In genomic region chr11:13114566-13115465, GRCh38 we compare ENCODE assay signal across 8 cellular contexts.
DNase-seq lines count a peak whose midpoint lies in the region; ATAC-seq and TF ChIP-seq lines count a peak whose summit lies in the region.

No MANE protein-coding gene starts in this region.

- H3K27me3 ChIP-seq in NT2/D1 (ENCODE audit: insufficient read depth, insufficient read length) (no peaks in the 10 kb centered on the region), ascending aorta (no peaks in the 10 kb centered on the region), right atrium auricular region (no peaks in the 10 kb centered on the region)

- DNase-seq in DMS53 (lab: John Stamatoyannopoulos, UW) = peak; percentile 99
- DNase-seq in NT2/D1 (ENCODE audit: low read depth, low spot score) = peak; percentile 64
- DNase-seq in kidney tubule cell (ENCODE audit: low spot score) = peak; percentile 58
- DNase-seq in ascending aorta (ENCODE audit: low spot score in 2 of 2) = no peak
- DNase-seq in right atrium auricular region (ENCODE audit: low spot score) = no peak
- DNase-seq in stimulated activated naive CD4-positive, alpha-beta T cell (lab: John Stamatoyannopoulos, UW) = no peak

- ATAC-seq in HG03575 (IDR thresholded peaks at IDR 0.05; ENCODE audit: extremely low read depth, insufficient number of reproducible peaks, low FRiP score, unreplicated experiment) (peak; percentile 60), GM19397 (IDR thresholded peaks at IDR 0.05; ENCODE audit: unreplicated experiment) (no peak)

- H3K4me3 ChIP-seq in NT2/D1 (ENCODE audit: insufficient read length, low read depth) (no peak overlapping the region), ascending aorta (no peak overlapping the region), right atrium auricular region (no peak overlapping the region)

- H3K27ac ChIP-seq in ascending aorta (no peak overlapping the region), right atrium auricular region (no peak overlapping the region)

- no peaks in the 10 kb centered on the region for H3K36me3 ChIP-seq in NT2/D1 (ENCODE audit: insufficient read depth, insufficient read length, low read length)
- no peaks in the 10 kb centered on the region for H3K36me3 ChIP-seq in ascending aorta
- H3K36me3 ChIP-seq in right atrium auricular region = no peaks in the 10 kb centered on the region

- H3K9me3 ChIP-seq in NT2/D1 (ENCODE audit: insufficient read depth, low read length) (no peaks in the 10 kb centered on the region), ascending aorta (no peaks in the 10 kb centered on the region), right atrium auricular region (no peaks in the 10 kb centered on the region)

- intact Hi-C loops in ascending aorta (cut with DNase I) = no loop called here

- TF ChIP-seq CTCF in ascending aorta (IDR thresholded peaks at IDR 0.05) (no peak), right atrium auricular region (IDR thresholded peaks at IDR 0.05) (no peak)

- H3K4me1 ChIP-seq in NT2/D1 (ENCODE audit: insufficient read depth, insufficient read length) (peaks cover 5% of the 10 kb centered on the region), ascending aorta (no peaks in the 10 kb centered on the region), right atrium auricular region (peaks cover 0 to 8% of the 10 kb centered on the region in 2 donors)

- no peak overlapping the region for H3K9ac ChIP-seq in NT2/D1 (ENCODE audit: insufficient read length, low read depth)

Comparison
In these comparisons a context has a peak if more than half of its experiments do, and no peak if none do; other contexts are left out.
1. DNase-seq: peak in DMS53 (single experiment), NT2/D1 (single experiment) and kidney tubule cell (single experiment); none in ascending aorta (0 of 2), right atrium auricular region (single experiment) and stimulated activated naive CD4-positive, alpha-beta T cell (0 of 6).